ENCODE assay signal across 10 cellular contexts in genomic region chr3:100042144-100042543, GRCh38.
DNase-seq lines count a peak whose midpoint lies in the region; ATAC-seq and TF ChIP-seq lines count a peak whose summit lies in the region.
"Had no signal": no experiment of that assay in that cellular context is flagged by ENCODE, and none has a peak within 500 bp of the region (broad histone marks: within the 10 kb centered on the region; RNA-seq: fewer than 3 reads in every experiment).

No MANE protein-coding gene starts in this region.

- no peaks in the 10 kb centered on the region for H3K9me3 Mint-ChIP-seq in immature natural killer cell

- WGBS in hepatocyte (ENCODE audit: low lambda C conversion rate, missing lambda C conversion rate) = 38% methylated on average over 2 of the region's 2 CpGs
- 44 to 55% (median 47%) methylated on average over 2 of the region's 2 CpGs for whole genome bisulfite sequencing in stomach, 5 donors

- no peak overlapping the region for H3K27ac Mint-ChIP-seq in immature natural killer cell

- no peak for ATAC-seq in GM19452 (IDR thresholded peaks at IDR 0.05; ENCODE audit: unreplicated experiment)
- ATAC-seq in GM21786 (IDR thresholded peaks at IDR 0.05; ENCODE audit: unreplicated experiment) = no peak

- POLR2A ChIA-PET in HEK293 (lab: Yijun Ruan, JAX) = no interaction called here

- no peak overlapping the region for H3K27ac ChIP-seq in HEK293 (ENCODE audit: extremely low read depth, low read depth, low read length)
- peak overlapping the region; percentile 0 for H3K27ac ChIP-seq in angular gyrus (ENCODE audit: low read depth, low read length)
- peak overlapping the region; percentile 89 for H3K27ac ChIP-seq in hepatocyte
- H3K27ac ChIP-seq in stomach = peak overlapping the region in 4 of 5 donors; percentile 67 to 86 (median 84)
- H3K27ac ChIP-seq: WERI-Rb-1 had no signal

- H3K4me3 Mint-ChIP-seq in immature natural killer cell = no peak overlapping the region

- DNase-seq in hepatocyte (ENCODE audit: low spot score) = peak; percentile 53
- no peak for DNase-seq in stomach
- no peak for DNase-seq in immature natural killer cell
- DNase-seq in activated gamma-delta T cell treated with Interleukin-2 at 50 U/mL for 16 hours = no peak
- DNase-seq: NCI-H2081 treated with DMSO at 0.1 percent for 48 hours, WERI-Rb-1 had no signal

- H3K36me3 Mint-ChIP-seq in immature natural killer cell = peaks cover 0 to 2% (median 0%) of the 10 kb centered on the region in 3 donors

- H3K4me1 ChIP-seq in HEK293 (ENCODE audit: control insufficient read depth, insufficient read depth, low read length) (peaks cover 22% of the 10 kb centered on the region), hepatocyte (ENCODE audit: insufficient read depth) (peaks cover 47% of the 10 kb centered on the region), stomach (peaks cover 40 to 72% (median 55%) of the 10 kb centered on the region in 4 donors)

- peaks cover 0 to 5% (median 1%) of the 10 kb centered on the region in 3 donors for H3K27me3 Mint-ChIP-seq in immature natural killer cell (ENCODE audit: low read depth in 3 of 3)

- peaks cover 2 to 9% of the 10 kb centered on the region in 2 donors for H3K4me1 Mint-ChIP-seq in immature natural killer cell

- H3K4me2 ChIP-seq in hepatocyte = peak overlapping the region; percentile 44

- no peak overlapping the region for H3K4me3 ChIP-seq in HEK293 (ENCODE audit: low read depth, low read length)
- no peak overlapping the region for H3K4me3 ChIP-seq in hepatocyte
- no peak overlapping the region for H3K4me3 ChIP-seq in stomach

- CTCF ChIA-PET in HEK293 (lab: Yijun Ruan, JAX) = no interaction called here

- H3K36me3 ChIP-seq in HEK293 (ENCODE audit: control insufficient read depth in 2 of 2, insufficient read depth in 1 of 2, low read length in 2 of 2) (no peaks in the 10 kb centered on the region), hepatocyte (replicated peaks; ENCODE audit: insufficient read depth, low read depth) (no peaks in the 10 kb centered on the region), stomach (no peaks in the 10 kb centered on the region)
- H3K36me3 ChIP-seq: WERI-Rb-1 had no signal

- H3K27me3 ChIP-seq in hepatocyte (no peaks in the 10 kb centered on the region), stomach (no peaks in the 10 kb centered on the region)

- TF ChIP-seq POLR2A in stomach (IDR thresholded peaks at IDR 0.05) = no peak

- H4K20me1 ChIP-seq in hepatocyte (ENCODE audit: insufficient read depth, poor library complexity, severe bottlenecking) = no peaks in the 10 kb centered on the region

- no peak for TF ChIP-seq EP300 in stomach (IDR thresholded peaks at IDR 0.05)

- H2AFZ ChIP-seq in hepatocyte = no peak overlapping the region

- intact Hi-C loops in stomach (cut with DNase I; ENCODE audit: low total_unique reads) = no loop called here

- H3K79me2 ChIP-seq in hepatocyte = no peaks in the 10 kb centered on the region

- H3K9me3 ChIP-seq in HEK293 (ENCODE audit: control insufficient read depth, insufficient read depth, low read depth, low read length) (no peaks in the 10 kb centered on the region), hepatocyte (ENCODE audit: low read depth) (no peaks in the 10 kb centered on the region), stomach (no peaks in the 10 kb centered on the region)

- no peaks in the 10 kb centered on the region for H3K9me2 ChIP-seq in hepatocyte (replicated peaks; ENCODE audit: insufficient read depth)

- TF ChIP-seq CTCF in HEK293 (tag by site-specific recombination; IDR thresholded peaks at IDR 0.05) (no peak), hepatocyte (IDR thresholded peaks at IDR 0.05; ENCODE audit: poor library complexity) (no peak), stomach (IDR thresholded peaks at IDR 0.05) (no peak)

TF ChIP-seq in HEK293, 187 proteins besides CTCF, POLR2A, EP300 and RAD21:
- TF ChIP-seq PRDM6 (tag by site-specific recombination; IDR thresholded peaks at IDR 0.05) = peak; percentile 61; the same call in 1 of the 2 replicates
- TF ChIP-seq ZBTB17 (tag by site-specific recombination; IDR thresholded peaks at IDR 0.05) = 0 out of 2 replicates have a peak, but pooled peaks have one; percentile 18
- peak; percentile 25; the same call in 1 of the 2 replicates for TF ChIP-seq ZNF629 (tag by site-specific recombination; IDR thresholded peaks at IDR 0.05)
- no peak for TF ChIP-seq HOXA7 (CRISPR knock-in tag; IDR thresholded peaks at IDR 0.05; ENCODE audit: borderline replicate concordance)
- no peak for TF ChIP-seq HOXC10 (CRISPR knock-in tag; IDR thresholded peaks at IDR 0.05)
